ENCODE assay signal across 8 cellular contexts in genomic region chr20:57965441-57965840, GRCh38.
"Had no signal": no experiment of that assay in that cellular context is flagged by ENCODE, and none has a peak within 500 bp of the region (broad histone marks: within the 10 kb centered on the region; RNA-seq: fewer than 3 reads in every experiment).

No MANE protein-coding gene starts in this region.

- DNase-seq: GM23248, GOT3, H7, HFFc6, IMR-90 had no signal

- H3K4me3 Mint-ChIP-seq: HFFc6 had no signal

- H3K4me3 ChIP-seq: GM23248, HAP-1 had no signal

- H3K27ac ChIP-seq: GM23248, HL-60 had no signal

- H3K36me3 ChIP-seq: HAP-1 had no signal

- H3K4me1 ChIP-seq: HAP-1 had no signal

- ATAC-seq: HCT116 had no signal

- H3K27ac Mint-ChIP-seq: HFFc6 had no signal

- H3K9me3 Mint-ChIP-seq: HFFc6 had no signal

- H3K9ac ChIP-seq: GM23248 had no signal

- H3K9me3 ChIP-seq: HAP-1 had no signal
